In the genomic region with DNA sequence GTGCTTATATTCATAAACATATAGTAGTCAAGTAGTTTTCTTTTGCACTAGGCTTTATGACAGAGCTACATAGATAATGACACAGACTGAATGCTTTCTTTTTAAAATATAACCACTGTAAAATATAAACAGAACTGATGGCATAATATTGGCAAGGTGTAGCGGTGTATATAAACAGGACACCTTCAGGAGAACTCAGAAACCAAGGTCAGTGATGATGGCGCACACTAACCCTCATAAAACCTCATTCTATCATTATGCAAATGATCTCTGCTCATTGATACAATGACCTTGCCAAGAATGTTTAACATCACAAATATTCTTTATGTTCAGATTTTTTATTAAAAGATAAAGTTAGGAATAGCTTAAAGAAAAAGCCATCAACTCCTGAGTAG, we compare ENCODE assay signal across 13 cellular contexts. TPM values are rescaled to one million over a fixed set of nuclear protein-coding genes. Genes with fewer than 3 reads are reported as not detected.
A peak's percentile ranks its signal among the peaks of the same experiment; 100 is the strongest.
DNase-seq lines count a peak whose midpoint lies in the region; ATAC-seq, FAIRE-seq and TF ChIP-seq lines count a peak whose summit lies in the region.
"Had no signal": no experiment of that assay in that cellular context is flagged by ENCODE, and none has a peak within 500 bp of the region (broad histone marks: within the 10 kb centered on the region; RNA-seq: fewer than 3 reads in every experiment).

No MANE protein-coding gene starts in this region.

- no peak overlapping the region for H2BK5ac ChIP-seq in mesendoderm (ENCODE audit: low read length)

- no peak overlapping the region for H3K23ac ChIP-seq in mesendoderm (ENCODE audit: low read length)

- H3K4me2 ChIP-seq in mesendoderm (ENCODE audit: low read length), result no peak overlapping the region

- H3K79me2 ChIP-seq in mesendoderm (ENCODE audit: control insufficient read depth, insufficient read depth, low read length), result no peaks in the 10 kb centered on the region

- H4K5ac ChIP-seq in mesendoderm (ENCODE audit: low read length), result no peak overlapping the region

- peak overlapping the region; percentile 39 for H3K4me3 ChIP-seq in HFF-Myc (replicated peaks; ENCODE audit: low read depth, low read length)
- H3K4me3 ChIP-seq in breast epithelium, result peak overlapping the region; percentile 31 to 61 (median 42)
- H3K4me3 ChIP-seq in stomach, result peak overlapping the region in 3 of 4 donors; percentile 8 to 23 (median 21)
- no peak overlapping the region for H3K4me3 ChIP-seq in testis
- no peak overlapping the region for H3K4me3 ChIP-seq in mesendoderm (ENCODE audit: low read length)

- no peak overlapping the region for H2BK120ac ChIP-seq in mesendoderm (ENCODE audit: low read depth, low read length)

- H3K27ac ChIP-seq in breast epithelium, result peak overlapping the region; percentile 88 to 94
- H3K27ac ChIP-seq in stomach, result peak overlapping the region in 4 of 5 donors; percentile 67 to 87 (median 82)
- peak overlapping the region in 1 of 2 donors; percentile 71 for H3K27ac ChIP-seq in testis
- no peak overlapping the region for H3K27ac ChIP-seq in mesendoderm (ENCODE audit: low read depth, low read length)

- DNase-seq in HFF-Myc (ENCODE audit: extremely low read depth, low read depth) (no peak), breast epithelium (ENCODE audit: low spot score in 2 of 2) (no peak), stomach (no peak), testis (no peak), mesendoderm (no peak), NCI-H1105 treated with DMSO at 0.1 percent for 48 hours (lab: John Stamatoyannopoulos, UW) (no peak)
- no peak for DNase-seq in activated CD4-positive, alpha-beta T cell treated with anti-CD3 and anti-CD28 coated beads for 36 hours
- DNase-seq: activated CD4-positive, alpha-beta T cell treated with anti-CD3 and anti-CD28 coated beads, Interleukin-2, amount 50 U/mL, for 1 hour; activated effector memory CD4-positive, alpha-beta T cell treated with anti-CD3 and anti-CD28 coated beads, Interleukin-2, amount 50 U/mL, for 16 hours; NCI-H146; NCI-H774; spleen had no signal

- H2AK5ac ChIP-seq in mesendoderm (ENCODE audit: low read length), result no peak overlapping the region

- intact Hi-C loops in breast epithelium (cut with DNase I; ENCODE audit: low total_unique reads) (no loop called here), stomach (cut with DNase I; ENCODE audit: low total_unique reads) (loop anchor here (10.0 kb wide), 1 partner anchor 154 kb away; no protein-coding TSS in a partner anchor), testis (cut with DNase I; ENCODE audit: low total_unique reads) (loop anchor here (10.0 kb wide), 1 partner anchor 46 kb away; a partner anchor contains a TSS)
- intact Hi-C loops in activated CD4-positive, alpha-beta T cell treated with anti-CD3 and anti-CD28 coated beads for 36 hours (cut with DNase I, micrococcal nuclease), result no loop called here

- no peak for TF ChIP-seq CTCF in HFF-Myc (IDR thresholded peaks at IDR 0.05; ENCODE audit: low read depth, low read length, missing control alignments)
- no peak for TF ChIP-seq CTCF in breast epithelium (IDR thresholded peaks at IDR 0.05)
- TF ChIP-seq CTCF in stomach (IDR thresholded peaks at IDR 0.05), result no peak
- TF ChIP-seq CTCF in testis (IDR thresholded peaks at IDR 0.05), result no peak

- CTCF ChIA-PET in activated CD4-positive, alpha-beta T cell treated with anti-CD3 and anti-CD28 coated beads for 36 hours (lab: Charles Lee), result interaction anchor here (0.6 to 1.5 kb wide), 3 partner anchors 13 to 709 kb away, joined by 3 to 5 read pairs (median 3); no protein-coding TSS in a partner anchor

- H3K9me3 ChIP-seq in breast epithelium (no peaks in the 10 kb centered on the region), stomach (no peaks in the 10 kb centered on the region), testis (no peaks in the 10 kb centered on the region)
- H3K9me3 ChIP-seq: spleen had no signal

- WGBS in stomach, 5 donors, result 73 to 83% (median 81%) methylated on average over 2 of the region's 2 CpGs
- 73 to 82% methylated on average over 2 of the region's 2 CpGs for WGBS in testis, 2 donors
- no CpG with 5 or more reads among the region's 2 CpGs for WGBS in mesendoderm (ENCODE audit: extremely low coverage, insufficient coverage, low lambda C conversion rate)

- H3K27ac Mint-ChIP-seq in activated CD4-positive, alpha-beta T cell treated with anti-CD3 and anti-CD28 coated beads for 36 hours, result no peak overlapping the region

- no peak for TF ChIP-seq EP300 in stomach (IDR thresholded peaks at IDR 0.05)

- no peaks in the 10 kb centered on the region for H3K36me3 Mint-ChIP-seq in activated CD4-positive, alpha-beta T cell treated with anti-CD3 and anti-CD28 coated beads for 36 hours (ENCODE audit: low read depth)

- H3K18ac ChIP-seq in mesendoderm (ENCODE audit: low read length), result no peak overlapping the region

- peaks cover 1% of the 10 kb centered on the region for H3K79me1 ChIP-seq in mesendoderm (ENCODE audit: low read length)

- H3K27me3 Mint-ChIP-seq in activated CD4-positive, alpha-beta T cell treated with anti-CD3 and anti-CD28 coated beads for 36 hours, result peaks cover 2% of the 10 kb centered on the region

- no peak overlapping the region for H3K4me3 Mint-ChIP-seq in activated CD4-positive, alpha-beta T cell treated with anti-CD3 and anti-CD28 coated beads for 36 hours

- no peak overlapping the region for H3K4ac ChIP-seq in mesendoderm (ENCODE audit: low read depth, low read length)

- no peak overlapping the region for H2BK15ac ChIP-seq in mesendoderm (replicated peaks; ENCODE audit: low read depth)

- H3K9ac ChIP-seq in mesendoderm (ENCODE audit: low read length), result no peak overlapping the region

- POLR2A ChIA-PET in activated CD4-positive, alpha-beta T cell treated with anti-CD3 and anti-CD28 coated beads for 36 hours (lab: Charles Lee), result no interaction called here

- no peaks in the 10 kb centered on the region for H3K4me1 Mint-ChIP-seq in activated CD4-positive, alpha-beta T cell treated with anti-CD3 and anti-CD28 coated beads for 36 hours

- no peaks in the 10 kb centered on the region for H3K9me3 Mint-ChIP-seq in activated CD4-positive, alpha-beta T cell treated with anti-CD3 and anti-CD28 coated beads for 36 hours (ENCODE audit: low read depth)

- no peak overlapping the region for H4K8ac ChIP-seq in mesendoderm (ENCODE audit: low read depth, low read length)

- H3K27me3 ChIP-seq in breast epithelium (no peaks in the 10 kb centered on the region), stomach (no peaks in the 10 kb centered on the region), testis (no peaks in the 10 kb centered on the region), mesendoderm (ENCODE audit: insufficient read depth, low read length, poor library complexity) (no peaks in the 10 kb centered on the region)
- H3K27me3 ChIP-seq: spleen had no signal

- no peak overlapping the region for H3K56ac ChIP-seq in mesendoderm (ENCODE audit: low read length)

- no peaks in the 10 kb centered on the region for H3K4me1 ChIP-seq in breast epithelium
- peaks cover 0 to 65% (median 37%) of the 10 kb centered on the region in 4 donors for H3K4me1 ChIP-seq in stomach
- no peaks in the 10 kb centered on the region for H3K4me1 ChIP-seq in testis
- peaks cover 2% of the 10 kb centered on the region for H3K4me1 ChIP-seq in mesendoderm (ENCODE audit: control insufficient read depth, low read depth, low read length)

- no peak for ATAC-seq in activated CD4-positive, alpha-beta T cell treated with anti-CD3 and anti-CD28 coated beads for 36 hours

- FAIRE-seq in islet of Langerhans (lab: Jason Lieb, UNC), result peak; percentile 43

- H3K36me3 ChIP-seq in breast epithelium (no peaks in the 10 kb centered on the region), stomach (no peaks in the 10 kb centered on the region), testis (ENCODE audit: low read depth, missing control alignments) (no peaks in the 10 kb centered on the region), mesendoderm (ENCODE audit: control insufficient read depth, insufficient read depth, low read length) (no peaks in the 10 kb centered on the region)
- H3K36me3 ChIP-seq: spleen had no signal

- TF ChIP-seq POLR2A in breast epithelium (IDR thresholded peaks at IDR 0.05), result peak; percentile 29
- TF ChIP-seq POLR2A in stomach (IDR thresholded peaks at IDR 0.05), result no peak
- no peak for TF ChIP-seq POLR2A in testis (IDR thresholded peaks at IDR 0.05)

RNA-seq across cellular contexts. Expression of a gene that starts 48.5 kb away (rescaled TPM):
- total RNA-seq in breast epithelium (1,000 to 10,000 TPM in 1 of 3 donors, 100 to 1,000 TPM in 2; 272 to 1,354 (median 700) TPM), stomach (100 to 1,000 TPM; 153 to 623 (median 322) TPM), testis (100 to 1,000 TPM; 175 to 221 TPM)
- polyA plus RNA-seq in stomach (10 to 100 TPM; 16.3 to 68.6 (median 25.3) TPM), testis (ENCODE audit: insufficient read depth, low read depth, low replicate concordance) (94.8 TPM)
- 21.8 TPM for polyA plus RNA-seq in mesendoderm (2013, experiment 1 of 2)
- 20.8 TPM for polyA plus RNA-seq in mesendoderm (2013, experiment 2 of 2)
- total RNA-seq in activated CD4-positive, alpha-beta T cell treated with anti-CD3 and anti-CD28 coated beads for 36 hours, result 1 to 10 TPM; 6.7 to 6.8 TPM

Comparison
In these comparisons a context has a peak if more than half of its experiments do, and no peak if none do; other contexts are left out.
1. H3K4me3 ChIP-seq: peak in HFF-Myc (single experiment), breast epithelium (3 of 3) and stomach (3 of 4); none in testis (0 of 2) and mesendoderm (single experiment).
2. RNA of a gene that starts 48.5 kb away (total RNA-seq): 272 to 1,354 TPM in breast epithelium, 153 to 623 TPM in stomach and 175 to 221 TPM in testis; 6.7 to 6.8 TPM in activated CD4-positive, alpha-beta T cell treated with anti-CD3 and anti-CD28 coated beads for 36 hours; every median in the first group is over 10 times any median in the second.
3. intact Hi-C loops: an anchor here in stomach (10.0 kb wide) and testis (10.0 kb wide); none called in breast epithelium and activated CD4-positive, alpha-beta T cell treated with anti-CD3 and anti-CD28 coated beads for 36 hours.